ENCODE assay signal across 1 cellular context in the genomic region with DNA sequence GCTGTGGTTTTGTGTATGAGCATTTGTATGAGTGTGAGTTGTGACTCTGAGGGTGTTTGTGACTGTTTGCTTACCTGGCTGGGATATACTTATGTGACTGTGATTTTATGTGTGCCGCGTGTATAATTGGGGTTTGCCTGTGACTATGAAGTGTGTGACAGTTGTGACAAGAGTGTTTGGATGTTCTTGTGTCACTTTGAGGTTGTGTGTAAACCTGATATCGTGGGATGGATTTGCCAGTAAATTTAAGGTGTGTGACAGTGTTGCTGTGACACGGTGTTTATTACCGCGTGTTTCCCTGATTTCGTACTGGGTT.
A peak's percentile ranks its signal among the peaks of the same experiment; 100 is the strongest.
TF ChIP-seq lines count a peak whose summit lies in the region.

No MANE protein-coding gene starts in this region.

TF ChIP-seq in K562, 482 proteins besides CTCF, POLR2A, EP300 and RAD21 (continued from another document):
- TF ChIP-seq, protein P1, sequence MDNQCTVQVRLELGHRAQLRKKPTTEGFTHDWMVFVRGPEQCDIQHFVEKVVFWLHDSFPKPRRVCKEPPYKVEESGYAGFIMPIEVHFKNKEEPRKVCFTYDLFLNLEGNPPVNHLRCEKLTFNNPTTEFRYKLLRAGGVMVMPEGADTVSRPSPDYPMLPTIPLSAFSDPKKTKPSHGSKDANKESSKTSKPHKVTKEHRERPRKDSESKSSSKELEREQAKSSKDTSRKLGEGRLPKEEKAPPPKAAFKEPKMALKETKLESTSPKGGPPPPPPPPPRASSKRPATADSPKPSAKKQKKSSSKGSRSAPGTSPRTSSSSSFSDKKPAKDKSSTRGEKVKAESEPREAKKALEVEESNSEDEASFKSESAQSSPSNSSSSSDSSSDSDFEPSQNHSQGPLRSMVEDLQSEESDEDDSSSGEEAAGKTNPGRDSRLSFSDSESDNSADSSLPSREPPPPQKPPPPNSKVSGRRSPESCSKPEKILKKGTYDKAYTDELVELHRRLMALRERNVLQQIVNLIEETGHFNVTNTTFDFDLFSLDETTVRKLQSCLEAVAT (IDR thresholded peaks at IDR 0.05), result peak in 1 of 2 experiments; percentile 45; a peak in 1 of 4 replicates
- 0 out of 2 replicates have a peak, but pooled peaks have one; percentile 11 for TF ChIP-seq ZNF165 (CRISPR knock-in tag; IDR thresholded peaks at IDR 0.05; ENCODE audit: borderline replicate concordance)
- TF ChIP-seq MAFK (IDR thresholded peaks at IDR 0.05; ENCODE audit: low read length), result no peak
